ENCODE assay signal across 23 cellular contexts in genomic region chr10:35394934-35395333, GRCh38. TPM values are rescaled to one million over a fixed set of nuclear protein-coding genes. Genes with fewer than 3 reads are reported as not detected.
DNase-seq lines count a peak whose midpoint lies in the region; ATAC-seq, FAIRE-seq and TF ChIP-seq lines count a peak whose summit lies in the region.
"Had no signal": no experiment of that assay in that cellular context is flagged by ENCODE, and none has a peak within 500 bp of the region (broad histone marks: within the 10 kb centered on the region; RNA-seq: fewer than 3 reads in every experiment).

No MANE protein-coding gene starts in this region.

- H3K27me3 ChIP-seq in GM23338 (ENCODE audit: insufficient read depth) (no peaks in the 10 kb centered on the region), K562 (ENCODE audit: control insufficient read depth in 2 of 2, insufficient read depth in 2 of 2, low read length in 2 of 2) (no peaks in the 10 kb centered on the region), BE2C (no peaks in the 10 kb centered on the region)

- H3K9me3 ChIP-seq in K562 (replicated peaks; ENCODE audit: control insufficient read depth, insufficient read depth, low read depth, low read length) (peaks cover 12% of the 10 kb centered on the region), BE2C (peaks cover 2% of the 10 kb centered on the region; the same call in 1 of the 2 replicates)

- in situ Hi-C loops in K562 (cut with MboI) = no loop called here

- no peak for DNase-seq in GM23338 (ENCODE audit: low spot score)
- no peak for DNase-seq in K562 (ENCODE audit: extremely low read depth in 1 of 4, low spot score in 3 of 4)
- DNase-seq in glutamatergic neuron = no peak
- DNase-seq in progenitor cell of endocrine pancreas (ENCODE audit: low spot score, unreplicated experiment) = no peak
- no peak for DNase-seq in NK-92 treated with Interleukin-12 subunit alpha and Interleukin-12 subunit beta, amount 100 ng/mL, for 24 hours (lab: John Stamatoyannopoulos, UW)
- DNase-seq in HK-2 (ENCODE audit: unreplicated experiment) = no peak
- DNase-seq in BE2C = no peak
- no peak for DNase-seq in NAMALWA (ENCODE audit: low spot score)
- DNase-seq: AML-193; Calu3; CD4-positive, CD25-positive, alpha-beta regulatory T cell; DMS79; KG1; NCI-H1092 treated with DMSO at 0.1 percent for 48 hours; NCI-H1694 treated with DMSO at 0.1 percent for 48 hours; NCI-H446; NCI-H82; SHP77 treated with DMSO at 0.1 percent for 48 hours had no signal

- 0 out of 2 replicates have a peak, but pooled peaks cover 2% of the 10 kb centered on the region for H3F3A ChIP-seq in GM23338 (replicated peaks; ENCODE audit: low read depth)

- H2AFZ ChIP-seq in GM23338 = no peak overlapping the region
- H2AFZ ChIP-seq in K562 (ENCODE audit: low read depth, low read length) = no peak overlapping the region

- H3K4me1 ChIP-seq in GM23338 (ENCODE audit: insufficient read depth) (peaks cover 72% of the 10 kb centered on the region), K562 (replicated peaks in 1 of 2; ENCODE audit: control insufficient read depth in 2 of 2, insufficient read depth in 2 of 2, low read length in 2 of 2) (peaks cover 26 to 98% of the 10 kb centered on the region in 2 experiments), BE2C (no peaks in the 10 kb centered on the region)

- CTCF ChIA-PET in K562 (lab: Yijun Ruan, JAX; ENCODE audit: low intra/inter-chr PET ratio) = no interaction called here

- H3K27me3 Mint-ChIP-seq in GM23338 (ENCODE audit: insufficient read depth, low read depth, poor library complexity) (peaks cover 8% of the 10 kb centered on the region), glutamatergic neuron (ENCODE audit: unreplicated experiment) (peaks cover 20% of the 10 kb centered on the region), progenitor cell of endocrine pancreas (no peaks in the 10 kb centered on the region)
- H3K27me3 Mint-ChIP-seq: CD4-positive, CD25-positive, alpha-beta regulatory T cell had no signal

- H3K9me2 ChIP-seq in GM23338 (ENCODE audit: insufficient read depth) = no peaks in the 10 kb centered on the region

- H3K36me3 Mint-ChIP-seq in GM23338 (ENCODE audit: low read depth) (peaks cover 22% of the 10 kb centered on the region), glutamatergic neuron (ENCODE audit: unreplicated experiment) (peaks cover 14% of the 10 kb centered on the region), progenitor cell of endocrine pancreas (ENCODE audit: insufficient read depth) (peaks cover 10% of the 10 kb centered on the region)

- H3K4me2 ChIP-seq in GM23338 (peak overlapping the region; percentile 62), K562 (ENCODE audit: insufficient read depth, low read length) (no peak overlapping the region)

- no TSS peak for BruUV-seq in K562 (replicated peaks; lab: Mats Ljungman, UMichigan)

- no peak overlapping the region for H3K9ac ChIP-seq in K562 (ENCODE audit: insufficient read depth in 1 of 2, low read depth in 2 of 2, low read length in 2 of 2)

- peaks cover 89% of the 10 kb centered on the region for H3K79me2 ChIP-seq in GM23338 (replicated peaks; ENCODE audit: insufficient read depth)
- peaks cover 100% of the 10 kb centered on the region for H3K79me2 ChIP-seq in K562 (ENCODE audit: control insufficient read depth, insufficient read depth, low read length)

- H3K4me3 ChIP-seq in GM23338 = peak overlapping the region; percentile 33; the same call in 1 of the 2 replicates
- no peak overlapping the region for H3K4me3 ChIP-seq in K562
- no peak overlapping the region for H3K4me3 ChIP-seq in BE2C (ENCODE audit: low read depth, low read length)

- H3K4me3 Mint-ChIP-seq in GM23338 = no peak overlapping the region
- H3K4me3 Mint-ChIP-seq in glutamatergic neuron (ENCODE audit: unreplicated experiment) = peak overlapping the region; percentile 61
- H3K4me3 Mint-ChIP-seq in progenitor cell of endocrine pancreas (ENCODE audit: low read depth) = no peak overlapping the region

- no peak for TF ChIP-seq POLR2A in K562 (conservative IDR thresholded peaks at IDR 0.05)

- H3K36me3 ChIP-seq in GM23338 (ENCODE audit: insufficient read depth) = no peaks in the 10 kb centered on the region
- no peaks in the 10 kb centered on the region; the same call in 2 of the 3 replicates for H3K36me3 ChIP-seq in K562 (ENCODE audit: control insufficient read depth, insufficient read depth, low read length)
- H3K36me3 ChIP-seq in BE2C = no peaks in the 10 kb centered on the region

- TF ChIP-seq EP300 in K562 (IDR thresholded peaks at IDR 0.05; ENCODE audit: low read length) = no peak

- TF ChIP-seq CTCF in GM23338 (conservative IDR thresholded peaks at IDR 0.05; ENCODE audit: low read depth in 2 of 2) (no peak), K562 (IDR thresholded peaks at IDR 0.05 in 2 of 3, conservative IDR thresholded peaks at IDR 0.05 in 1 of 3; ENCODE audit: insufficient read depth in 2 of 3, low read depth in 1 of 3, low read length in 3 of 3) (no peak), glutamatergic neuron (IDR thresholded peaks at IDR 0.05; ENCODE audit: partially characterized antibody, unreplicated experiment) (no peak), progenitor cell of endocrine pancreas (IDR thresholded peaks at IDR 0.05; ENCODE audit: unreplicated experiment) (no peak), BE2C (IDR thresholded peaks at IDR 0.05; ENCODE audit: low read depth, low read length) (no peak)

- POLR2A ChIA-PET in K562 (lab: Yijun Ruan, JAX) = interaction anchor here (0.7 kb wide), 1 partner anchor 14 kb away, joined by 3 read pairs; no protein-coding TSS in a partner anchor

- H4K20me1 ChIP-seq in GM23338 (replicated peaks; ENCODE audit: insufficient read depth) (peaks cover 3% of the 10 kb centered on the region), K562 (replicated peaks; ENCODE audit: control insufficient read depth, insufficient read depth, low read length) (0 out of 2 replicates have a peak, but pooled peaks cover 3% of the 10 kb centered on the region)

- intact Hi-C loops in K562 (cut with micrococcal nuclease) = loop anchor here (5.0 kb wide), 1 partner anchor 57 kb away; no protein-coding TSS in a partner anchor

- 77% methylated on average over 2 of the region's 3 CpGs for WGBS in K562 (ENCODE audit: insufficient coverage, low coverage, missing lambda C conversion rate)

- H3K9me1 ChIP-seq in K562 (ENCODE audit: control insufficient read depth, insufficient read depth, low read length) = peaks cover 3% of the 10 kb centered on the region

- H3K9me3 Mint-ChIP-seq in GM23338 (peaks cover 24% of the 10 kb centered on the region), glutamatergic neuron (ENCODE audit: unreplicated experiment) (peaks cover 45% of the 10 kb centered on the region), progenitor cell of endocrine pancreas (ENCODE audit: low read depth) (peaks cover 16% of the 10 kb centered on the region)

- H3K27ac ChIP-seq in GM23338 (ENCODE audit: low read depth) (no peak overlapping the region; the same call in 1 of the 2 replicates), K562 (ENCODE audit: extremely low read depth, low read depth, low read length) (no peak overlapping the region)
- H3K27ac ChIP-seq: HL-60 had no signal

- H3K4me1 Mint-ChIP-seq in GM23338 = peaks cover 76% of the 10 kb centered on the region
- peaks cover 80% of the 10 kb centered on the region for H3K4me1 Mint-ChIP-seq in glutamatergic neuron (ENCODE audit: low read depth, unreplicated experiment)
- peaks cover 22% of the 10 kb centered on the region for H3K4me1 Mint-ChIP-seq in progenitor cell of endocrine pancreas (ENCODE audit: low read depth)

- ATAC-seq in GM23338 = no peak
- no peak for ATAC-seq in K562

- TF ChIP-seq RAD21 in K562 (CRISPR knock-in tag; conservative IDR thresholded peaks at IDR 0.05 in 1 of 2, IDR thresholded peaks at IDR 0.05 in 1 of 2) = no peak

- FAIRE-seq in K562 (lab: Jason Lieb, UNC) = no peak
- FAIRE-seq: G401.6, GM12891, GM19239, RCC 7860 had no signal

- H3K27ac Mint-ChIP-seq in GM23338 (peak overlapping the region; percentile 58; the same call in 1 of the 2 replicates), glutamatergic neuron (ENCODE audit: unreplicated experiment) (peak overlapping the region; percentile 56), progenitor cell of endocrine pancreas (peak overlapping the region; percentile 21)

TF ChIP-seq in GM23338, 12 proteins besides CTCF, POLR2A, EP300 and RAD21 (continues in another document):
- TF ChIP-seq ZNF331 (CRISPR knock-in tag; IDR thresholded peaks at IDR 0.05; ENCODE audit: low read depth) = no peak
- no peak for TF ChIP-seq NANOG (IDR thresholded peaks at IDR 0.05; ENCODE audit: borderline replicate concordance)
- no peak for TF ChIP-seq ZNF114 (CRISPR knock-in tag; IDR thresholded peaks at IDR 0.05)
- no peak for TF ChIP-seq JUNB (IDR thresholded peaks at IDR 0.05; ENCODE audit: unreplicated experiment)

TF ChIP-seq in K562, 482 proteins besides CTCF, POLR2A, EP300 and RAD21 (continues in another document):
- TF ChIP-seq CREB1 (IDR thresholded peaks at IDR 0.05) (no peak), CREB1 (CRISPR knock-in tag; IDR thresholded peaks at IDR 0.05) (no peak)

RNA-seq across cellular contexts. Expression of gene CCNY, which starts 58.6 kb away (rescaled TPM):
- 29.0 and 32.0 TPM in 2 replicates for total RNA-seq in GM23338 (2014; rRNA removed; shearing (Covaris generic))
- polyA plus RNA-seq in GM23338 (2016; fragmentation: Nextera tagmentation; extraction: Ambion mirVana) (14.2 and 17.4 TPM in 2 replicates), K562 (2011; rRNA removed) (87.9 and 109 TPM in 2 replicates), K562 (2014; fragmentation: Illumina TruSeq; extraction: Trizol) (59.9 and 73.2 TPM in 2 replicates), K562 (2014; fragmentation: Nextera tagmentation; extraction: Ambion mirVana) (1 to 10 TPM; 8.4 to 9.1 TPM), K562 (2014; rRNA removed) (26.2 and 44.6 TPM in 2 replicates)
- 53.7 and 58.2 TPM in 2 replicates for total RNA-seq in K562 (2011; cell fraction: chromatin; rRNA removed; ENCODE audit: low replicate concordance)
- 22.3 and 25.7 TPM in 2 replicates for total RNA-seq in K562 (2011; cell fraction: nucleolus; rRNA removed)
- total RNA-seq in K562 (2011; cell fraction: nucleoplasm; rRNA removed) = 32.0 and 43.7 TPM in 2 replicates
- total RNA-seq in K562 (2014; rRNA removed) (28.4 and 32.9 TPM in 2 replicates), K562 (2014; rRNA removed; fragmentation: Illumina TruSeq; extraction: Trizol) (42.1 and 52.6 TPM in 2 replicates), K562 (2015; rRNA removed; fragmentation: Illumina TruSeq; extraction: Trizol) (38.3 and 38.6 TPM in 2 replicates), K562 (2021) (69.2 and 76.9 TPM in 2 replicates), glutamatergic neuron (ENCODE audit: unreplicated experiment) (219 TPM), progenitor cell of endocrine pancreas (59.4 and 60.7 TPM in 2 replicates)
- polyA plus RNA-seq in K562 (2011; cell fraction: cytosol; rRNA removed) = 32.2 and 62.8 TPM in 2 replicates
- polyA plus RNA-seq in K562 (2011; cell fraction: nucleus; rRNA removed) = 31.7 and 55.0 TPM in 2 replicates
- polyA plus RNA-seq in K562 (2012) = 57.6 and 72.6 TPM in 2 replicates
- 126 and 138 TPM in 2 replicates for polyA minus RNA-seq in K562 (2011; rRNA and poly(A)+ RNA removed)
- 34.0 and 62.3 TPM in 2 replicates for polyA minus RNA-seq in K562 (2011; cell fraction: cytosol; rRNA and poly(A)+ RNA removed)
- polyA minus RNA-seq in K562 (2011; cell fraction: nucleus; rRNA and poly(A)+ RNA removed) = 17.1 and 38.9 TPM in 2 replicates
- 41.8 TPM for polyA plus RNA-seq in BE2C (2012; ENCODE audit: insufficient read depth, insufficient read length, low read depth)
